In the genomic region with DNA sequence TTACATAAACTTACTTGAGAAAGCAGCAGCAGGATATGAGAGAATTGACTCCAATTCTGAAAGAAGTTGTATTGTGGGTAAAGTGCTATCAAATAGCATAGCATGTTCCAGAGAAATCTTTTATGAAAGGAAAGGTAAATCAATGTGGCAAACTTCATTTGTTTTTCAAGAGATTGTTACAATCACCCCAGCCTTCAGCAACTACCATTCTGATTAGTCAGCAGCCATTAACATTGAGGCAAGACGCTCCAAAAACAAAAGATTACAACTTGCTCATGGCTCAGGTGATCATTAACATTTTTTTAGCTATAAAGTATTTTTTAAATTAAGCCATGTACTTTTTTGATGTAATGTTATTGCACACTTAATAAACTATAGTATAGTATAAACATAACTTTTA, we compare ENCODE assay signal across 1 cellular context.
TF ChIP-seq lines count a peak whose summit lies in the region.

No MANE protein-coding gene starts in this region.

TF ChIP-seq in GM23338, 12 proteins besides CTCF, POLR2A, EP300 and RAD21 (continued from another document):
- TF ChIP-seq ZNF462 (CRISPR knock-in tag; IDR thresholded peaks at IDR 0.05): no peak
- TF ChIP-seq NANOG (IDR thresholded peaks at IDR 0.05; ENCODE audit: borderline replicate concordance): no peak
- no peak for TF ChIP-seq JUNB (IDR thresholded peaks at IDR 0.05; ENCODE audit: unreplicated experiment)
TF ChIP-seq in GM23338: peak in this region for 0.
